ENCODE assay signal across 1 cellular context in genomic region chr20:20427202-20427864, GRCh38.
TF ChIP-seq lines count a peak whose summit lies in the region.

No MANE protein-coding gene starts in this region.

TF ChIP-seq in IMR-90, 13 proteins besides CTCF, POLR2A, EP300 and RAD21:
- no peak for TF ChIP-seq RFX5 (IDR thresholded peaks at IDR 0.05; ENCODE audit: low read depth, low read length)
- TF ChIP-seq NFE2L2 (IDR thresholded peaks at IDR 0.05; ENCODE audit: low read depth, low read length) = no peak
- no peak for TF ChIP-seq MAZ (IDR thresholded peaks at IDR 0.05; ENCODE audit: borderline replicate concordance, low read depth, low read length)
- TF ChIP-seq CEBPB (IDR thresholded peaks at IDR 0.05; ENCODE audit: low read depth, low read length) = 0 out of 2 replicates have a peak, but pooled peaks have one; percentile 8
- no peak for TF ChIP-seq RCOR1 (IDR thresholded peaks at IDR 0.05; ENCODE audit: insufficient replicate concordance, low read length)
- TF ChIP-seq SMC3 (IDR thresholded peaks at IDR 0.05; ENCODE audit: low read depth, low read length) = no peak
- no peak for TF ChIP-seq USF2 (IDR thresholded peaks at IDR 0.05; ENCODE audit: low read depth, low read length)
